Comparison of ENCODE assay signal across 12 cellular contexts in the genomic region with DNA sequence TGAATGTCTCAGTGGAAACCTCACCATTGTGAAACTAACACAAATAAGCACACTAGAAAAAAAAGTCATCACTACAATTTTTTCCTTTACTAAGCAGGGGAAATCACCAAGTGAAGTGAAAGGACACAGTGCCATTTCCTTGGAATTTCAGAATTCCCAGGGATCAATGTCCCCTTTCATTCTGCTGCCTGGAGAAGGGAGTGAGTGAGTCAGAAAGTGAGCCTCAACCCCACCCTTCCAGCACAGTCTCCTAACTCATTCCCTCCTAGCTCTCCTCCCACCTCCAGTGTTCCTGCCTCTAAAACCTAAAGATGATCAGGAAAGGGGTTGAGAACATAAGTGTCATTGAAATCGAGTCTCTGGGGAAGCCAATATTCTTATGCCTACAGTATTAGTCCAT.
"Had no signal": no experiment of that assay in that cellular context is flagged by ENCODE, and none has a peak within 500 bp of the region (broad histone marks: within the 10 kb centered on the region; RNA-seq: fewer than 3 reads in every experiment).

No MANE protein-coding gene starts in this region.

- ATAC-seq: gastrocnemius medialis, heart left ventricle, right lobe of liver, upper lobe of right lung had no signal

- H3K4me1 ChIP-seq: gastrocnemius medialis, heart left ventricle, right lobe of liver, upper lobe of right lung had no signal

- DNase-seq: activated B cell treated with CpG ODN at 0.5 μM for 24 hours; activated CD4-positive, alpha-beta T cell treated with anti-CD3 and anti-CD28 coated beads, Interleukin-2, amount 50 U/mL, for 1 hour; activated naive CD4-positive, alpha-beta T cell treated with Interleukin-2 at 50 U/mL for 16 hours; gastrocnemius medialis; heart left ventricle; immature natural killer cell; right lobe of liver; upper lobe of right lung had no signal

- H3K4me1 Mint-ChIP-seq: activated B cell treated with CpG ODN at 0.5 μM for 24 hours, immature natural killer cell, neural crest cell had no signal

- H3K36me3 ChIP-seq: cardiac muscle cell, gastrocnemius medialis, heart left ventricle, right lobe of liver, thoracic aorta, upper lobe of right lung had no signal

- H3K27me3 ChIP-seq: cardiac muscle cell, gastrocnemius medialis, right lobe of liver, upper lobe of right lung had no signal

- H3K4me3 Mint-ChIP-seq: activated B cell treated with CpG ODN at 0.5 μM for 24 hours, immature natural killer cell, neural crest cell had no signal

- H3K9me3 ChIP-seq: gastrocnemius medialis, right lobe of liver, thoracic aorta had no signal

- H3K4me3 ChIP-seq: cardiac muscle cell, gastrocnemius medialis, heart left ventricle, right lobe of liver, thoracic aorta, upper lobe of right lung had no signal

- H3K27ac Mint-ChIP-seq: activated B cell treated with CpG ODN at 0.5 μM for 24 hours had no signal

- H3K27ac ChIP-seq: cardiac muscle cell, epithelial cell of prostate, gastrocnemius medialis, heart left ventricle, right lobe of liver, thoracic aorta, upper lobe of right lung had no signal
